ENCODE assay signal across 23 cellular contexts in genomic region chr2:60536716-60537115, GRCh38. TPM values are rescaled to one million over a fixed set of nuclear protein-coding genes. Genes with fewer than 3 reads are reported as not detected.
DNase-seq lines count a peak whose midpoint lies in the region; ATAC-seq, FAIRE-seq and TF ChIP-seq lines count a peak whose summit lies in the region.
"Had no signal": no experiment of that assay in that cellular context is flagged by ENCODE, and none has a peak within 500 bp of the region (broad histone marks: within the 10 kb centered on the region; RNA-seq: fewer than 3 reads in every experiment).

No MANE protein-coding gene starts in this region.

- H3K4me3 ChIP-seq in BLaER1 (no peak overlapping the region), Karpas-422 (ENCODE audit: low read length) (no peak overlapping the region), epithelial cell of esophagus (ENCODE audit: low read length) (no peak overlapping the region), neural cell (ENCODE audit: low read length) (peak overlapping the region; percentile 7)
- H3K4me3 ChIP-seq: SJCRH30 had no signal

- H4K20me1 ChIP-seq in BLaER1 = peaks cover 100% of the 10 kb centered on the region
- H4K20me1 ChIP-seq in Karpas-422 (ENCODE audit: insufficient read depth, low read depth, low read length) = peaks cover 61% of the 10 kb centered on the region; the same call in 1 of the 2 replicates
- H4K20me1 ChIP-seq in neural cell (ENCODE audit: insufficient read depth) = no peaks in the 10 kb centered on the region

- H3K9me3 Mint-ChIP-seq in activated CD4-positive, alpha-beta memory T cell treated with anti-CD3 and anti-CD28 coated beads for 36 hours = no peaks in the 10 kb centered on the region
- H3K9me3 Mint-ChIP-seq: activated naive CD4-positive, alpha-beta T cell treated with anti-CD3 and anti-CD28 coated beads for 36 hours; activated T-cell treated with anti-CD3 and anti-CD28 coated beads, Interleukin-2, amount 50 U/mL, for 4 hours; natural killer cell had no signal

- peaks cover 34% of the 10 kb centered on the region for H3K27me3 Mint-ChIP-seq in activated CD4-positive, alpha-beta memory T cell treated with anti-CD3 and anti-CD28 coated beads for 36 hours

- no peak for TF ChIP-seq EP300 in neural cell (conservative IDR thresholded peaks at IDR 0.05; ENCODE audit: poor library complexity, severe bottlenecking)

- no peaks in the 10 kb centered on the region for H3K4me1 Mint-ChIP-seq in activated CD4-positive, alpha-beta memory T cell treated with anti-CD3 and anti-CD28 coated beads for 36 hours (ENCODE audit: low read depth)
- H3K4me1 Mint-ChIP-seq: natural killer cell, T-helper 17 cell had no signal

- no peaks in the 10 kb centered on the region for H3K9me2 ChIP-seq in Karpas-422 (replicated peaks; ENCODE audit: insufficient read depth, low read length)
- H3K9me2 ChIP-seq in neural cell (ENCODE audit: insufficient read depth, low read length) = no peaks in the 10 kb centered on the region

- H2AFZ ChIP-seq in Karpas-422 (ENCODE audit: low read length) = no peak overlapping the region
- no peak overlapping the region for H2AFZ ChIP-seq in neural cell (ENCODE audit: low read depth, low read length)

- no peaks in the 10 kb centered on the region for H3K9me3 ChIP-seq in BLaER1
- H3K9me3 ChIP-seq in Karpas-422 (ENCODE audit: low read length) = no peaks in the 10 kb centered on the region
- H3K9me3 ChIP-seq in neural cell (ENCODE audit: low read length) = no peaks in the 10 kb centered on the region
- H3K9me3 ChIP-seq: SJCRH30 had no signal

- H3K9ac ChIP-seq in BLaER1 = no peak overlapping the region
- no peak overlapping the region for H3K9ac ChIP-seq in Karpas-422 (ENCODE audit: low read length)
- peak overlapping the region; percentile 9 for H3K9ac ChIP-seq in neural cell (ENCODE audit: low read length)

- no peak overlapping the region for H3K27ac ChIP-seq in BLaER1
- H3K27ac ChIP-seq in Karpas-422 (ENCODE audit: low read length) = peak overlapping the region; percentile 69
- peak overlapping the region; percentile 15 for H3K27ac ChIP-seq in neural cell (ENCODE audit: low read length)
- H3K27ac ChIP-seq: SJCRH30 had no signal

- H3K4me1 ChIP-seq in BLaER1 (peaks cover 98% of the 10 kb centered on the region), Karpas-422 (ENCODE audit: low read length) (peaks cover 100% of the 10 kb centered on the region)

- no peak for ATAC-seq in HG03108 (IDR thresholded peaks at IDR 0.05; ENCODE audit: unreplicated experiment)
- ATAC-seq: activated CD8-positive, alpha-beta T cell treated with anti-CD3 and anti-CD28 coated beads, Interleukin-2, amount 10 ng/mL, durations not matched to agents 7 days and 5 days; activated T-cell treated with anti-CD3 and anti-CD28 coated beads, Interleukin-2, amount 50 U/mL, for 4 hours; natural killer cell; PC-3; T-helper 17 cell had no signal

- DNase-seq in Karpas-422 = no peak
- DNase-seq in epithelial cell of esophagus (ENCODE audit: low read depth) = peak; percentile 69
- DNase-seq in activated CD4-positive, alpha-beta memory T cell treated with anti-CD3 and anti-CD28 coated beads for 36 hours = no peak
- no peak for DNase-seq in GM12892 (ENCODE audit: insufficient read length)
- no peak for DNase-seq in cerebellar cortex (ENCODE audit: low spot score)
- DNase-seq: activated CD8-positive, alpha-beta T cell treated with anti-CD3 and anti-CD28 coated beads, Interleukin-2, amount 10 ng/mL, durations not matched to agents 7 days and 5 days; activated naive CD4-positive, alpha-beta T cell treated with anti-CD3 and anti-CD28 coated beads for 36 hours; activated T-cell treated with anti-CD3 and anti-CD28 coated beads, Interleukin-2, amount 50 U/mL, for 4 hours; anterior cingulate cortex; DMS79; hippocampal formation; Kasumi-1; kidney; natural killer cell; NCI-H1105; PC-3; SJCRH30; stimulated activated CD4-positive, alpha-beta T cell treated with anti-CD3 and anti-CD28 coated beads, Interleukin-2, amount 100 ng/mL, for 48 hours; substantia nigra; T-helper 17 cell had no signal

- H3K27me3 ChIP-seq in BLaER1 (no peaks in the 10 kb centered on the region), Karpas-422 (ENCODE audit: low read length) (no peaks in the 10 kb centered on the region), neural cell (ENCODE audit: insufficient read depth, low read depth, low read length) (no peaks in the 10 kb centered on the region)
- H3K27me3 ChIP-seq: SJCRH30 had no signal

- CTCF ChIA-PET in activated CD4-positive, alpha-beta memory T cell treated with anti-CD3 and anti-CD28 coated beads for 36 hours (lab: Charles Lee) = no interaction called here

- H3K4me2 ChIP-seq in BLaER1 = peak overlapping the region; percentile 31; the same call in 1 of the 2 replicates
- peak overlapping the region; percentile 44 for H3K4me2 ChIP-seq in Karpas-422 (ENCODE audit: low read depth, low read length, poor library complexity, severe bottlenecking)
- peak overlapping the region; percentile 26 for H3K4me2 ChIP-seq in neural cell (ENCODE audit: low read length)

- H3K4me3 Mint-ChIP-seq in activated CD4-positive, alpha-beta memory T cell treated with anti-CD3 and anti-CD28 coated beads for 36 hours = no peak overlapping the region
- H3K4me3 Mint-ChIP-seq: activated CD8-positive, alpha-beta T cell treated with anti-CD3 and anti-CD28 coated beads, Interleukin-2, amount 10 ng/mL, durations not matched to agents 7 days and 5 days; activated naive CD4-positive, alpha-beta T cell treated with anti-CD3 and anti-CD28 coated beads for 36 hours; activated T-cell treated with anti-CD3 and anti-CD28 coated beads, Interleukin-2, amount 50 U/mL, for 4 hours; natural killer cell; T-helper 17 cell had no signal

- TF ChIP-seq POLR2A in GM12892 (IDR thresholded peaks at IDR 0.05; ENCODE audit: low read depth, low read length) = no peak

- FAIRE-seq in GM12892 (lab: Jason Lieb, UNC) = no peak
- FAIRE-seq: kidney had no signal

- TF ChIP-seq RAD21 in neural cell (conservative IDR thresholded peaks at IDR 0.05) = peak; percentile 2

- no peak overlapping the region for H3K27ac Mint-ChIP-seq in activated CD4-positive, alpha-beta memory T cell treated with anti-CD3 and anti-CD28 coated beads for 36 hours
- H3K27ac Mint-ChIP-seq: activated CD8-positive, alpha-beta T cell treated with anti-CD3 and anti-CD28 coated beads, Interleukin-2, amount 10 ng/mL, durations not matched to agents 7 days and 5 days; activated naive CD4-positive, alpha-beta T cell treated with anti-CD3 and anti-CD28 coated beads for 36 hours; natural killer cell; T-helper 17 cell had no signal

- H3F3A ChIP-seq in neural cell (ENCODE audit: insufficient read depth, low read length, poor library complexity, severe bottlenecking) = peaks cover 4% of the 10 kb centered on the region

- TF ChIP-seq CTCF in epithelial cell of esophagus (IDR thresholded peaks at IDR 0.05; ENCODE audit: insufficient read depth, low read depth, low read length, missing control alignments) = no peak
- TF ChIP-seq CTCF in neural cell (IDR thresholded peaks at IDR 0.05; ENCODE audit: poor library complexity, severe bottlenecking) = no peak

- H3K79me2 ChIP-seq in Karpas-422 (ENCODE audit: low read length) (peaks cover 100% of the 10 kb centered on the region), neural cell (replicated peaks; ENCODE audit: insufficient read depth, low read length) (peaks cover 100% of the 10 kb centered on the region)

- no peaks in the 10 kb centered on the region for H3K36me3 Mint-ChIP-seq in activated CD4-positive, alpha-beta memory T cell treated with anti-CD3 and anti-CD28 coated beads for 36 hours
- H3K36me3 Mint-ChIP-seq: natural killer cell had no signal

- H3K36me3 ChIP-seq in BLaER1 (peaks cover 81% of the 10 kb centered on the region), Karpas-422 (ENCODE audit: insufficient read depth, low read length) (peaks cover 64% of the 10 kb centered on the region), neural cell (ENCODE audit: insufficient read depth, low read length) (no peaks in the 10 kb centered on the region)

- POLR2A ChIA-PET in activated CD4-positive, alpha-beta memory T cell treated with anti-CD3 and anti-CD28 coated beads for 36 hours (lab: Charles Lee) = no interaction called here

- intact Hi-C loops in activated CD4-positive, alpha-beta memory T cell treated with anti-CD3 and anti-CD28 coated beads for 36 hours (cut with micrococcal nuclease) = no loop called here

TF ChIP-seq in neural cell, 6 proteins besides CTCF, POLR2A, EP300 and RAD21 (continues in another document):
- TF ChIP-seq EZH2 (IDR thresholded peaks at IDR 0.05; ENCODE audit: borderline replicate concordance, insufficient read depth, low read length, poor library complexity, severe bottlenecking) (no peak), MXI1 (conservative IDR thresholded peaks at IDR 0.05; ENCODE audit: poor library complexity, severe bottlenecking) (no peak), SMC3 (conservative IDR thresholded peaks at IDR 0.05; ENCODE audit: poor library complexity) (no peak), TAF1 (IDR thresholded peaks at IDR 0.05; ENCODE audit: low read depth) (no peak), POLR2AphosphoS5 (IDR thresholded peaks at IDR 0.05) (no peak)

RNA-seq across cellular contexts. Expression of gene BCL11A, which starts 16.7 kb away (rescaled TPM):
- total RNA-seq in Karpas-422 (2014; rRNA removed; shearing (Covaris generic); ENCODE audit: low replicate concordance) = 159 and 190 TPM in 2 replicates
- polyA plus RNA-seq in neural cell = 44.0 and 54.2 TPM in 2 replicates
- 117 and 150 TPM in 2 replicates for polyA minus RNA-seq in neural cell
- not detected for total RNA-seq in activated CD4-positive, alpha-beta memory T cell treated with anti-CD3 and anti-CD28 coated beads for 36 hours
- 7.2 TPM for polyA plus RNA-seq in GM12892 (2012; ENCODE audit: missing spikeins)

Comparison
In these comparisons a context has a peak if more than half of its experiments do, and no peak if none do; other contexts are left out.
1. RNA of gene BCL11A, which starts 16.7 kb away (total RNA-seq): 159 to 190 TPM in Karpas-422; not detected in activated CD4-positive, alpha-beta memory T cell treated with anti-CD3 and anti-CD28 coated beads for 36 hours; every median in the first group is over 100 times any median in the second.
2. Peak in every context shown above with its lines, with median percentiles within 50 percentile points of each other: H3K4me2 ChIP-seq.